ENCODE assay signal across 14 cellular contexts in genomic region chr2:113098061-113098460, GRCh38. TPM values are rescaled to one million over a fixed set of nuclear protein-coding genes. Genes with fewer than 3 reads are reported as not detected.
A peak's percentile ranks its signal among the peaks of the same experiment; 100 is the strongest.
DNase-seq lines count a peak whose midpoint lies in the region; ATAC-seq, FAIRE-seq and TF ChIP-seq lines count a peak whose summit lies in the region.
"Had no signal": no experiment of that assay in that cellular context is flagged by ENCODE, and none has a peak within 500 bp of the region (broad histone marks: within the 10 kb centered on the region; RNA-seq: fewer than 3 reads in every experiment).

No MANE protein-coding gene starts in this region.

- peak overlapping the region; percentile 75 for H3K4me3 Mint-ChIP-seq in T-helper 2 cell treated with Interferon-gamma antibody and Interleukin-4, amounts not matched to agents 5 μg/mL and 100 μg/mL, for 36 hours
- peak overlapping the region; percentile 62 for H3K4me3 Mint-ChIP-seq in memory B cell

- peaks cover 24% of the 10 kb centered on the region for H3K36me3 Mint-ChIP-seq in T-helper 2 cell treated with Interferon-gamma antibody and Interleukin-4, amounts not matched to agents 5 μg/mL and 100 μg/mL, for 36 hours (ENCODE audit: low read depth)
- peaks cover 4% of the 10 kb centered on the region for H3K36me3 Mint-ChIP-seq in memory B cell

- TF ChIP-seq POLR2A in GM12892 (IDR thresholded peaks at IDR 0.05; ENCODE audit: low read depth, low read length), result no peak

- DNase-seq in GM12892 (ENCODE audit: insufficient read length) (no peak), memory B cell (ENCODE audit: low spot score in 2 of 2) (peak in 1 of 2 donors; percentile 9), NCI-H2107 (lab: John Stamatoyannopoulos, UW) (no peak), NCI-H1436 treated with DMSO at 0.1 percent for 48 hours (lab: John Stamatoyannopoulos, UW) (no peak)
- peak; percentile 25 for DNase-seq in T-helper 2 cell treated with Interferon-gamma antibody and Interleukin-4, amounts not matched to agents 5 μg/mL and 100 μg/mL, for 36 hours (ENCODE audit: low spot score)
- DNase-seq: activated CD8-positive, alpha-beta memory T cell treated with anti-CD3 and anti-CD28 coated beads, Interleukin-2, amount 50 U/mL, for 4 hours; left lung; NCI-H1105 treated with DMSO at 0.1 percent for 48 hours; NCI-H69; T1000; tibial artery had no signal

- H3K27me3 Mint-ChIP-seq in T-helper 2 cell treated with Interferon-gamma antibody and Interleukin-4, amounts not matched to agents 5 μg/mL and 100 μg/mL, for 36 hours (ENCODE audit: low read depth), result no peaks in the 10 kb centered on the region
- H3K27me3 Mint-ChIP-seq in memory B cell, result peaks cover 6% of the 10 kb centered on the region

- FAIRE-seq in GM12892 (lab: Jason Lieb, UNC), result peak; percentile 56

- peaks cover 37% of the 10 kb centered on the region for H3K9me3 Mint-ChIP-seq in T-helper 2 cell treated with Interferon-gamma antibody and Interleukin-4, amounts not matched to agents 5 μg/mL and 100 μg/mL, for 36 hours
- peaks cover 8% of the 10 kb centered on the region for H3K9me3 Mint-ChIP-seq in memory B cell

- H3K27ac Mint-ChIP-seq in T-helper 2 cell treated with Interferon-gamma antibody and Interleukin-4, amounts not matched to agents 5 μg/mL and 100 μg/mL, for 36 hours, result peak overlapping the region; percentile 88
- peak overlapping the region; percentile 2 for H3K27ac Mint-ChIP-seq in memory B cell

- peaks cover 25% of the 10 kb centered on the region for H3K4me1 Mint-ChIP-seq in T-helper 2 cell treated with Interferon-gamma antibody and Interleukin-4, amounts not matched to agents 5 μg/mL and 100 μg/mL, for 36 hours (ENCODE audit: low read depth)
- H3K4me1 Mint-ChIP-seq in memory B cell, result peaks cover 10% of the 10 kb centered on the region

- ATAC-seq in GM21390 (IDR thresholded peaks at IDR 0.05; ENCODE audit: unreplicated experiment), result peak; percentile 63
- ATAC-seq in memory B cell (ENCODE audit: low read depth), result peak; percentile 88
- ATAC-seq in GM19455 (IDR thresholded peaks at IDR 0.05; ENCODE audit: unreplicated experiment), result no peak
- ATAC-seq: HCT116, left lung had no signal

RNA-seq across cellular contexts. Expression of gene IL1RN, which starts 29.3 kb away (rescaled TPM):
- polyA plus RNA-seq in GM12892 (2012; ENCODE audit: missing spikeins), result not detected

RNA-seq across cellular contexts. Expression of gene IL1F10, which starts 30.3 kb away (rescaled TPM):
- polyA plus RNA-seq in GM12892 (2012; ENCODE audit: missing spikeins), result not detected

RNA-seq across cellular contexts. Expression of gene IL36RN, which starts 39.1 kb away (rescaled TPM):
- polyA plus RNA-seq in GM12892 (2012; ENCODE audit: missing spikeins), result not detected

RNA-seq across cellular contexts. Expression of gene IL36B, which starts 45.4 kb away (rescaled TPM):
- polyA plus RNA-seq in GM12892 (2012; ENCODE audit: missing spikeins), result not detected
